ENCODE assay signal across 2 cellular contexts in the genomic region with DNA sequence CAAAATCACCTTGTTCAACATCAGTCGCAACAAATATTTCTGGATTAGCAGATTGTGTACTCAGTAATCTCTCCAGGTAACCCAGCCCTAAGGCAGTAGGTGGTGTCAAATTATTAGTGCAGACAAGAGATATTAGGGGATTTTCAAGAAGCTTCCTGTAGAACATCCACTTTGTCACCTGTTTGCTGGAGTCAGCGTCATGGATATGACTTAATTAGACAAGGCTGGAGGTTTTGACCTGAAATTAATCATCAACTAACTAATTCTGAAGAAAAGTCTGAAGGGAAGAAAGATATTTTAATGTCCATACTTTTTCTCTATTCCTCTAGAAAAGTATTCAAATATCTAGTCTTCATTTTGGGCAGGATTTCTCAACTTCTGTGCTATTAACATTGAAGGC.
TF ChIP-seq lines count a peak whose summit lies in the region.

No MANE protein-coding gene starts in this region.

TF ChIP-seq in GM12878, 131 proteins besides CTCF, POLR2A, EP300 and RAD21 (continued from another document):
- TF ChIP-seq, protein P1, sequence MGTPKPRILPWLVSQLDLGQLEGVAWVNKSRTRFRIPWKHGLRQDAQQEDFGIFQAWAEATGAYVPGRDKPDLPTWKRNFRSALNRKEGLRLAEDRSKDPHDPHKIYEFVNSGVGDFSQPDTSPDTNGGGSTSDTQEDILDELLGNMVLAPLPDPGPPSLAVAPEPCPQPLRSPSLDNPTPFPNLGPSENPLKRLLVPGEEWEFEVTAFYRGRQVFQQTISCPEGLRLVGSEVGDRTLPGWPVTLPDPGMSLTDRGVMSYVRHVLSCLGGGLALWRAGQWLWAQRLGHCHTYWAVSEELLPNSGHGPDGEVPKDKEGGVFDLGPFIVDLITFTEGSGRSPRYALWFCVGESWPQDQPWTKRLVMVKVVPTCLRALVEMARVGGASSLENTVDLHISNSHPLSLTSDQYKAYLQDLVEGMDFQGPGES (IDR thresholded peaks at IDR 0.05) = no peak

TF ChIP-seq in SK-N-SH treated with all-trans-retinoic acid at 6 μM for 48 hours, 23 proteins besides CTCF, POLR2A, EP300 and RAD21:
- TF ChIP-seq, protein P2, sequence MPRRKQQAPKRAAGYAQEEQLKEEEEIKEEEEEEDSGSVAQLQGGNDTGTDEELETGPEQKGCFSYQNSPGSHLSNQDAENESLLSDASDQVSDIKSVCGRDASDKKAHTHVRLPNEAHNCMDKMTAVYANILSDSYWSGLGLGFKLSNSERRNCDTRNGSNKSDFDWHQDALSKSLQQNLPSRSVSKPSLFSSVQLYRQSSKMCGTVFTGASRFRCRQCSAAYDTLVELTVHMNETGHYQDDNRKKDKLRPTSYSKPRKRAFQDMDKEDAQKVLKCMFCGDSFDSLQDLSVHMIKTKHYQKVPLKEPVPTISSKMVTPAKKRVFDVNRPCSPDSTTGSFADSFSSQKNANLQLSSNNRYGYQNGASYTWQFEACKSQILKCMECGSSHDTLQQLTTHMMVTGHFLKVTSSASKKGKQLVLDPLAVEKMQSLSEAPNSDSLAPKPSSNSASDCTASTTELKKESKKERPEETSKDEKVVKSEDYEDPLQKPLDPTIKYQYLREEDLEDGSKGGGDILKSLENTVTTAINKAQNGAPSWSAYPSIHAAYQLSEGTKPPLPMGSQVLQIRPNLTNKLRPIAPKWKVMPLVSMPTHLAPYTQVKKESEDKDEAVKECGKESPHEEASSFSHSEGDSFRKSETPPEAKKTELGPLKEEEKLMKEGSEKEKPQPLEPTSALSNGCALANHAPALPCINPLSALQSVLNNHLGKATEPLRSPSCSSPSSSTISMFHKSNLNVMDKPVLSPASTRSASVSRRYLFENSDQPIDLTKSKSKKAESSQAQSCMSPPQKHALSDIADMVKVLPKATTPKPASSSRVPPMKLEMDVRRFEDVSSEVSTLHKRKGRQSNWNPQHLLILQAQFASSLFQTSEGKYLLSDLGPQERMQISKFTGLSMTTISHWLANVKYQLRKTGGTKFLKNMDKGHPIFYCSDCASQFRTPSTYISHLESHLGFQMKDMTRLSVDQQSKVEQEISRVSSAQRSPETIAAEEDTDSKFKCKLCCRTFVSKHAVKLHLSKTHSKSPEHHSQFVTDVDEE (CRISPR knock-in tag; IDR thresholded peaks at IDR 0.05) = no peak
- TF ChIP-seq ZNF8 (CRISPR knock-in tag; IDR thresholded peaks at IDR 0.05) = no peak
- TF ChIP-seq ZNF565 (CRISPR knock-in tag; conservative IDR thresholded peaks at IDR 0.05; ENCODE audit: low read depth) = no peak
- TF ChIP-seq ISL1 (CRISPR knock-in tag; IDR thresholded peaks at IDR 0.05) = no peak
- TF ChIP-seq OSR1 (CRISPR knock-in tag; IDR thresholded peaks at IDR 0.05) = no peak
- no peak for TF ChIP-seq ZC3H10 (CRISPR knock-in tag; IDR thresholded peaks at IDR 0.05)
- no peak for TF ChIP-seq ESRRG (CRISPR knock-in tag; IDR thresholded peaks at IDR 0.05)
- no peak for TF ChIP-seq ARNTL (CRISPR knock-in tag; IDR thresholded peaks at IDR 0.05; ENCODE audit: borderline replicate concordance, low read depth)
- TF ChIP-seq ZNF70 (CRISPR knock-in tag; IDR thresholded peaks at IDR 0.05) = no peak
- no peak for TF ChIP-seq GLIS3 (CRISPR knock-in tag; IDR thresholded peaks at IDR 0.05)
